8 cellular contexts compared by ENCODE assay signal in the genomic region with DNA sequence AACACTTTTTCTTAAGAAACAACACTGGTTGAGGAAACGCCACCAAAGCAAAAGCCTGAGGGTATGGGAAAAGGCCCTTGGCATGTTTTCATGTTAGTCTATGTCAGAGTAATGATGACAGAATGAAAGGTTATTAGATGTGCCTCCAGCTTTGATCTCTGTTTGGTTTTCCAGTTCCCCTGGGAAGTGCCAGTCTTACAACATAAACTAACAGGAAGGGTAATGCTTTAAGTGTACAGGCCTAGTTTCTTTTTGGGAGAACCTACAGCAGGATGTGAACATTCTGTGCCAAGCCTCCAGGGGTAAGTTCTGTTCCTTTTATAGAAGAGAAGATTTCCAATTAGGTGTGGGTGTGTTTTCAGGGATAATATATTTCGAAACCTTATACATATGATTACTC.
DNase-seq lines count a peak whose midpoint lies in the region; ATAC-seq and TF ChIP-seq lines count a peak whose summit lies in the region.

No MANE protein-coding gene starts in this region.

- H3K79me2 ChIP-seq in smooth muscle cell (ENCODE audit: low read depth): peaks cover 19% of the 10 kb centered on the region

- H3K27me3 ChIP-seq in ascending aorta (no peaks in the 10 kb centered on the region), smooth muscle cell (ENCODE audit: low read depth) (no peaks in the 10 kb centered on the region)

- peaks cover 14% of the 10 kb centered on the region for H3K4me1 Mint-ChIP-seq in activated T-helper 17 cell treated with anti-CD3 and anti-CD28 coated beads, Interleukin-2, amount 50 U/mL, for 72 hours
- H3K4me1 Mint-ChIP-seq in activated T-cell treated with anti-CD3 and anti-CD28 coated beads, Interleukin-2, amount 50 U/mL, for 72 hours (ENCODE audit: low read depth): peaks cover 8% of the 10 kb centered on the region

- peak overlapping the region; percentile 72 for H3K9ac ChIP-seq in smooth muscle cell (ENCODE audit: low read depth)

- H3F3A ChIP-seq in smooth muscle cell (ENCODE audit: low read depth): peaks cover 4% of the 10 kb centered on the region

- DNase-seq in HCEC 1CT (peak; percentile 91), ascending aorta (ENCODE audit: low spot score in 2 of 2) (no peak), left cardiac atrium (no peak), smooth muscle cell (lab: John Stamatoyannopoulos, UW; ENCODE audit: unreplicated experiment) (no peak), KG1 (lab: John Stamatoyannopoulos, UW) (no peak)
- DNase-seq in effector CD8-positive, alpha-beta T cell (lab: John Stamatoyannopoulos, UW): no peak
- no peak for DNase-seq in activated T-cell treated with anti-CD3 and anti-CD28 coated beads, Interleukin-2, amount 50 U/mL, for 72 hours

- intact Hi-C loops in ascending aorta (cut with DNase I) (loop anchor here (10.0 kb wide), 1 partner anchor 283 kb away; no protein-coding TSS in a partner anchor), left cardiac atrium (cut with DNase I) (loop anchor here in 1 of 2 donors (10.0 kb wide), 1 partner anchor 123 kb away; the partner anchor contains the start of gene FNDC3A)

- peak overlapping the region; percentile 42 for H3K4me2 ChIP-seq in smooth muscle cell

- H3K36me3 ChIP-seq in ascending aorta (no peaks in the 10 kb centered on the region), smooth muscle cell (ENCODE audit: low read depth) (no peaks in the 10 kb centered on the region)

- H3K4me1 ChIP-seq in ascending aorta (peaks cover 13 to 28% of the 10 kb centered on the region in 2 donors), smooth muscle cell (ENCODE audit: low read depth) (peaks cover 3% of the 10 kb centered on the region)

- TF ChIP-seq CTCF in ascending aorta (IDR thresholded peaks at IDR 0.05) (no peak), smooth muscle cell (IDR thresholded peaks at IDR 0.05; ENCODE audit: borderline replicate concordance, insufficient read depth, poor library complexity, severe bottlenecking) (no peak)

- no peaks in the 10 kb centered on the region for H3K27me3 Mint-ChIP-seq in activated T-helper 17 cell treated with anti-CD3 and anti-CD28 coated beads, Interleukin-2, amount 50 U/mL, for 72 hours
- H3K27me3 Mint-ChIP-seq in activated T-cell treated with anti-CD3 and anti-CD28 coated beads, Interleukin-2, amount 50 U/mL, for 72 hours (ENCODE audit: low read depth): no peaks in the 10 kb centered on the region

- no peak overlapping the region for H3K4me3 Mint-ChIP-seq in activated T-helper 17 cell treated with anti-CD3 and anti-CD28 coated beads, Interleukin-2, amount 50 U/mL, for 72 hours
- no peak overlapping the region for H3K4me3 Mint-ChIP-seq in activated T-cell treated with anti-CD3 and anti-CD28 coated beads, Interleukin-2, amount 50 U/mL, for 72 hours

- H3K9me3 ChIP-seq in ascending aorta: no peaks in the 10 kb centered on the region
- no peaks in the 10 kb centered on the region for H3K9me3 ChIP-seq in smooth muscle cell (replicated peaks; ENCODE audit: low read depth)

- peak overlapping the region; percentile 16 for H2AFZ ChIP-seq in smooth muscle cell (ENCODE audit: low read depth)

- WGBS in smooth muscle cell (ENCODE audit: low lambda C conversion rate): 81% methylated on average over 2 of the region's 2 CpGs

- no peaks in the 10 kb centered on the region for H3K9me3 Mint-ChIP-seq in activated T-helper 17 cell treated with anti-CD3 and anti-CD28 coated beads, Interleukin-2, amount 50 U/mL, for 72 hours
- H3K9me3 Mint-ChIP-seq in activated T-cell treated with anti-CD3 and anti-CD28 coated beads, Interleukin-2, amount 50 U/mL, for 72 hours: no peaks in the 10 kb centered on the region

- no peaks in the 10 kb centered on the region for H4K20me1 ChIP-seq in smooth muscle cell (ENCODE audit: low read depth)

- H3K27ac Mint-ChIP-seq in activated T-helper 17 cell treated with anti-CD3 and anti-CD28 coated beads, Interleukin-2, amount 50 U/mL, for 72 hours: no peak overlapping the region
- no peak overlapping the region for H3K27ac Mint-ChIP-seq in activated T-cell treated with anti-CD3 and anti-CD28 coated beads, Interleukin-2, amount 50 U/mL, for 72 hours

- peak; percentile 20 to 54 for ATAC-seq in left cardiac atrium
- ATAC-seq in activated T-helper 17 cell treated with anti-CD3 and anti-CD28 coated beads, Interleukin-2, amount 50 U/mL, for 72 hours (replicated peaks): no peak
- no peak for ATAC-seq in activated T-cell treated with anti-CD3 and anti-CD28 coated beads, Interleukin-2, amount 50 U/mL, for 72 hours (replicated peaks in 1 of 2)

- H3K36me3 Mint-ChIP-seq in activated T-helper 17 cell treated with anti-CD3 and anti-CD28 coated beads, Interleukin-2, amount 50 U/mL, for 72 hours (ENCODE audit: low read depth): peaks cover 9% of the 10 kb centered on the region
- no peaks in the 10 kb centered on the region for H3K36me3 Mint-ChIP-seq in activated T-cell treated with anti-CD3 and anti-CD28 coated beads, Interleukin-2, amount 50 U/mL, for 72 hours (ENCODE audit: insufficient read depth in 2 of 2)

- H3K27ac ChIP-seq in ascending aorta (peak overlapping the region; percentile 63 to 65), smooth muscle cell (ENCODE audit: low read depth) (peak overlapping the region; percentile 93)

- H3K4me3 ChIP-seq in ascending aorta (no peak overlapping the region), smooth muscle cell (no peak overlapping the region)

Comparison
In these comparisons a context has a peak if more than half of its experiments do, and no peak if none do; other contexts are left out.
1. ATAC-seq: peak in left cardiac atrium (2 of 2); none in activated T-helper 17 cell treated with anti-CD3 and anti-CD28 coated beads, Interleukin-2, amount 50 U/mL, for 72 hours (single experiment) and activated T-cell treated with anti-CD3 and anti-CD28 coated beads, Interleukin-2, amount 50 U/mL, for 72 hours (0 of 2).